Comparison of ENCODE assay signal across 8 cellular contexts in genomic region chr2:20676353-20677215, GRCh38.
DNase-seq lines count a peak whose midpoint lies in the region; ATAC-seq and TF ChIP-seq lines count a peak whose summit lies in the region.

No MANE protein-coding gene starts in this region.

- in situ Hi-C loops in brain microvascular endothelial cell (cut with HindIII; ENCODE audit: low pct_ligation_motif_present, low sequenced_read_pairs): loop anchor here (25.0 kb wide), 1 partner anchor 286 kb away; no protein-coding TSS in a partner anchor

- H3K27ac Mint-ChIP-seq in stimulated activated naive CD8-positive, alpha-beta T cell treated with anti-CD3 and anti-CD28 coated beads, Interleukin-15, amount 100 ng/mL, for 72 hours: no peak overlapping the region

- no peak overlapping the region for H3K4me3 ChIP-seq in SU-DHL-6 (ENCODE audit: insufficient read depth, low read length, poor library complexity, severe bottlenecking)
- H3K4me3 ChIP-seq in retinal pigment epithelial cell (ENCODE audit: low read length): no peak overlapping the region
- no peak overlapping the region for H3K4me3 ChIP-seq in brain microvascular endothelial cell (ENCODE audit: low read depth, low read length)

- peaks cover 39% of the 10 kb centered on the region for H3K27me3 Mint-ChIP-seq in stimulated activated naive CD8-positive, alpha-beta T cell treated with anti-CD3 and anti-CD28 coated beads, Interleukin-15, amount 100 ng/mL, for 72 hours

- H3K4me2 ChIP-seq in SU-DHL-6 (ENCODE audit: low read depth, low read length, poor library complexity, severe bottlenecking): peak overlapping the region; percentile 41

- no peaks in the 10 kb centered on the region for H3K9me3 Mint-ChIP-seq in stimulated activated naive CD8-positive, alpha-beta T cell treated with anti-CD3 and anti-CD28 coated beads, Interleukin-15, amount 100 ng/mL, for 72 hours

- H3K36me3 ChIP-seq in SU-DHL-6 (ENCODE audit: low read length): no peaks in the 10 kb centered on the region
- no peaks in the 10 kb centered on the region for H3K36me3 ChIP-seq in brain microvascular endothelial cell (replicated peaks)

- H4K20me1 ChIP-seq in SU-DHL-6 (ENCODE audit: low read depth, low read length): no peaks in the 10 kb centered on the region

- H3K27me3 ChIP-seq in SU-DHL-6 (ENCODE audit: low read length) (no peaks in the 10 kb centered on the region), brain microvascular endothelial cell (replicated peaks) (peaks cover 6% of the 10 kb centered on the region)

- peaks cover under 1% of the 10 kb centered on the region for H3K4me1 Mint-ChIP-seq in stimulated activated naive CD8-positive, alpha-beta T cell treated with anti-CD3 and anti-CD28 coated beads, Interleukin-15, amount 100 ng/mL, for 72 hours

- H3K9ac ChIP-seq in SU-DHL-6 (ENCODE audit: low read length): peak overlapping the region; percentile 34

- H2AFZ ChIP-seq in SU-DHL-6 (ENCODE audit: low read depth, low read length, severe bottlenecking): peak overlapping the region; percentile 25

- ATAC-seq in GM18909 (IDR thresholded peaks at IDR 0.05; ENCODE audit: poor library complexity, unreplicated experiment): peak; percentile 55
- ATAC-seq in HG02798 (IDR thresholded peaks at IDR 0.05; ENCODE audit: poor library complexity, unreplicated experiment): peak; percentile 45
- no peak for ATAC-seq in stimulated activated naive CD8-positive, alpha-beta T cell treated with anti-CD3 and anti-CD28 coated beads, Interleukin-15, amount 100 ng/mL, for 72 hours

- H3K27ac ChIP-seq in SU-DHL-6 (ENCODE audit: low read depth, low read length): peak overlapping the region; percentile 86
- no peak overlapping the region for H3K27ac ChIP-seq in brain microvascular endothelial cell

- TF ChIP-seq CTCF in SU-DHL-6 (IDR thresholded peaks at IDR 0.05; ENCODE audit: insufficient read depth, low read length, poor library complexity, severe bottlenecking) (no peak), retinal pigment epithelial cell (conservative IDR thresholded peaks at IDR 0.05; ENCODE audit: low read depth, low read length) (peak; percentile 25), brain microvascular endothelial cell (IDR thresholded peaks at IDR 0.05; ENCODE audit: low read depth, low read length, missing control alignments) (no peak)

- H3K9me2 ChIP-seq in SU-DHL-6 (replicated peaks; ENCODE audit: insufficient read depth, low read length): no peaks in the 10 kb centered on the region

- no peaks in the 10 kb centered on the region for H3K79me2 ChIP-seq in SU-DHL-6 (ENCODE audit: insufficient read depth, low read length)

- no peak overlapping the region for H3K4me3 Mint-ChIP-seq in stimulated activated naive CD8-positive, alpha-beta T cell treated with anti-CD3 and anti-CD28 coated beads, Interleukin-15, amount 100 ng/mL, for 72 hours

- H3F3A ChIP-seq in SU-DHL-6 (ENCODE audit: insufficient read depth): peaks cover 17% of the 10 kb centered on the region

- H3K9me3 ChIP-seq in SU-DHL-6 (ENCODE audit: insufficient read depth, low read length): no peaks in the 10 kb centered on the region

- DNase-seq in retinal pigment epithelial cell (ENCODE audit: low read depth) (no peak), brain microvascular endothelial cell (no peak), inferior parietal cortex (ENCODE audit: extremely low spot score) (no peak), ecto neural progenitor cell (ENCODE audit: low spot score) (no peak)
- DNase-seq in stimulated activated naive CD8-positive, alpha-beta T cell treated with anti-CD3 and anti-CD28 coated beads, Interleukin-15, amount 100 ng/mL, for 72 hours: no peak
